ENCODE assay signal across 16 cellular contexts in genomic region chr12:115452751-115453281, GRCh38.
DNase-seq lines count a peak whose midpoint lies in the region; TF ChIP-seq lines count a peak whose summit lies in the region.
"Had no signal": no experiment of that assay in that cellular context is flagged by ENCODE, and none has a peak within 500 bp of the region (broad histone marks: within the 10 kb centered on the region; RNA-seq: fewer than 3 reads in every experiment).

No MANE protein-coding gene starts in this region.

- POLR2A ChIA-PET in SK-N-SH (lab: Yijun Ruan, JAX), result interaction anchor here (0.6 to 2.2 kb wide), 5 partner anchors 303 to 781 kb away, joined by 3 to 18 read pairs (median 4); partner anchors contain the start of gene TBX3
- POLR2A ChIA-PET in activated CD4-positive, alpha-beta T cell treated with anti-CD3 and anti-CD28 coated beads, Interleukin-2, amount 10 ng/mL, durations not matched to agents 7 days and 5 days (lab: Charles Lee), result no interaction called here

- peaks cover 3% of the 10 kb centered on the region for H3K9me3 ChIP-seq in left ventricle myocardium inferior (replicated peaks)
- no peaks in the 10 kb centered on the region for H3K9me3 ChIP-seq in right atrium auricular region
- no peaks in the 10 kb centered on the region for H3K9me3 ChIP-seq in SK-N-SH
- H3K9me3 ChIP-seq: ovary had no signal

- peaks cover 6% of the 10 kb centered on the region for H3F3A ChIP-seq in SK-N-SH (replicated peaks; ENCODE audit: insufficient read depth)

- no peaks in the 10 kb centered on the region for H3K79me2 ChIP-seq in SK-N-SH (ENCODE audit: insufficient read depth)

- H3K4me1 ChIP-seq in left ventricle myocardium inferior, result peaks cover 30% of the 10 kb centered on the region
- peaks cover 0 to 7% of the 10 kb centered on the region in 2 donors for H3K4me1 ChIP-seq in right atrium auricular region
- peaks cover 5 to 44% of the 10 kb centered on the region in 2 experiments; a peak in 2 of 4 replicates for H3K4me1 ChIP-seq in SK-N-SH (ENCODE audit: control insufficient read depth in 1 of 2, insufficient read depth in 2 of 2, low read depth in 1 of 2, low read length in 1 of 2)

- H3K36me3 Mint-ChIP-seq in type B pancreatic cell, result no peaks in the 10 kb centered on the region
- no peaks in the 10 kb centered on the region for H3K36me3 Mint-ChIP-seq in activated CD4-positive, alpha-beta T cell treated with anti-CD3 and anti-CD28 coated beads, Interleukin-2, amount 10 ng/mL, durations not matched to agents 7 days and 5 days (ENCODE audit: low read depth)

- CTCF ChIA-PET in SK-N-SH (lab: Yijun Ruan, JAX), result interaction anchor here (1.0 to 1.5 kb wide), 6 partner anchors 17 to 784 kb away, joined by 3 to 8 read pairs (median 5); partner anchors contain the start of gene TBX3
- CTCF ChIA-PET in activated CD4-positive, alpha-beta T cell treated with anti-CD3 and anti-CD28 coated beads, Interleukin-2, amount 10 ng/mL, durations not matched to agents 7 days and 5 days (lab: Charles Lee), result no interaction called here

- H3K4me3 ChIP-seq in left ventricle myocardium inferior (peak overlapping the region; percentile 60), right atrium auricular region (no peak overlapping the region), SK-N-SH (ENCODE audit: low read depth in 2 of 2, low read length in 1 of 2) (no peak overlapping the region)

- no peak overlapping the region for H3K9ac ChIP-seq in SK-N-SH
- H3K9ac ChIP-seq: KMS-11 had no signal

- no peaks in the 10 kb centered on the region for H3K9me2 ChIP-seq in SK-N-SH

- peak overlapping the region; percentile 77 for H3K27ac Mint-ChIP-seq in type B pancreatic cell
- H3K27ac Mint-ChIP-seq in activated CD4-positive, alpha-beta T cell treated with anti-CD3 and anti-CD28 coated beads, Interleukin-2, amount 10 ng/mL, durations not matched to agents 7 days and 5 days, result no peak overlapping the region
- H3K27ac Mint-ChIP-seq: activated CD4-positive, alpha-beta memory T cell treated with anti-CD3 and anti-CD28 coated beads, Interleukin-2, amount 10 ng/mL, durations not matched to agents 7 days and 5 days; dendritic cell treated with granulocyte-macrophage colony-stimulating factor and Interleukin-4, amounts not matched to agents 40 ng/mL and 50 ng/mL, for 4 days had no signal

- no peak; the same call in 1 of the 2 replicates for TF ChIP-seq RAD21 in SK-N-SH (IDR thresholded peaks at IDR 0.05; ENCODE audit: low read length)

- 91% methylated on average over 10 of the region's 10 CpGs for WGBS in SK-N-SH (ENCODE audit: low lambda C conversion rate)

- H3K27me3 ChIP-seq in left ventricle myocardium inferior (ENCODE audit: low read depth) (peaks cover 18% of the 10 kb centered on the region), right atrium auricular region (no peaks in the 10 kb centered on the region), SK-N-SH (ENCODE audit: insufficient read depth) (no peaks in the 10 kb centered on the region)
- H3K27me3 ChIP-seq: ovary had no signal

- TF ChIP-seq EP300 in SK-N-SH (IDR thresholded peaks at IDR 0.05; ENCODE audit: borderline replicate concordance in 1 of 2, low read depth in 1 of 2, low read length in 1 of 2), result peak; percentile 52 to 97; a peak in 3 of 4 replicates

- peaks cover 14% of the 10 kb centered on the region for H3K27me3 Mint-ChIP-seq in type B pancreatic cell
- peaks cover 23% of the 10 kb centered on the region for H3K27me3 Mint-ChIP-seq in activated CD4-positive, alpha-beta T cell treated with anti-CD3 and anti-CD28 coated beads, Interleukin-2, amount 10 ng/mL, durations not matched to agents 7 days and 5 days

- no peak overlapping the region for H2AFZ ChIP-seq in SK-N-SH (ENCODE audit: low read depth)

- peaks cover 47% of the 10 kb centered on the region for H3K4me1 Mint-ChIP-seq in type B pancreatic cell (ENCODE audit: unreplicated experiment)
- peaks cover 7% of the 10 kb centered on the region for H3K4me1 Mint-ChIP-seq in activated CD4-positive, alpha-beta T cell treated with anti-CD3 and anti-CD28 coated beads, Interleukin-2, amount 10 ng/mL, durations not matched to agents 7 days and 5 days
- H3K4me1 Mint-ChIP-seq: activated CD4-positive, alpha-beta memory T cell treated with anti-CD3 and anti-CD28 coated beads, Interleukin-2, amount 10 ng/mL, durations not matched to agents 7 days and 5 days had no signal

- H3K4me2 ChIP-seq in SK-N-SH, result no peak overlapping the region
- H3K4me2 ChIP-seq: KMS-11 had no signal

- DNase-seq in left ventricle myocardium inferior, result no peak
- no peak for DNase-seq in right atrium auricular region (ENCODE audit: low spot score)
- peak; percentile 54 for DNase-seq in SK-N-SH
- DNase-seq in left kidney (ENCODE audit: low read depth, low spot score), result peak; percentile 48
- no peak for DNase-seq in type B pancreatic cell (ENCODE audit: extremely low spot score, unreplicated experiment)
- DNase-seq in NCI-H2171 (lab: John Stamatoyannopoulos, UW), result no peak
- DNase-seq in activated CD4-positive, alpha-beta T cell treated with anti-CD3 and anti-CD28 coated beads, Interleukin-2, amount 10 ng/mL, durations not matched to agents 7 days and 5 days, result no peak
- DNase-seq in C1 segment of cervical spinal cord (lab: John Stamatoyannopoulos, UW), result no peak
- DNase-seq: activated CD4-positive, alpha-beta memory T cell treated with anti-CD3 and anti-CD28 coated beads, Interleukin-2, amount 10 ng/mL, durations not matched to agents 7 days and 5 days; GOT3; mammary epithelial cell; NCI-H1694 treated with DMSO at 0.1 percent for 48 hours; T1000 had no signal

- peak overlapping the region; percentile 57 for H3K27ac ChIP-seq in left ventricle myocardium inferior (replicated peaks)
- no peak overlapping the region for H3K27ac ChIP-seq in right atrium auricular region
- H3K27ac ChIP-seq in SK-N-SH (ENCODE audit: low read depth in 2 of 2, low read length in 1 of 2), result peak overlapping the region in 1 of 2 experiments; percentile 79; a peak in 2 of 4 replicates
- H3K27ac ChIP-seq: KMS-11, ovary had no signal

- peaks cover 7% of the 10 kb centered on the region for H3K9me3 Mint-ChIP-seq in type B pancreatic cell
- no peaks in the 10 kb centered on the region for H3K9me3 Mint-ChIP-seq in activated CD4-positive, alpha-beta T cell treated with anti-CD3 and anti-CD28 coated beads, Interleukin-2, amount 10 ng/mL, durations not matched to agents 7 days and 5 days
- H3K9me3 Mint-ChIP-seq: dendritic cell treated with granulocyte-macrophage colony-stimulating factor and Interleukin-4, amounts not matched to agents 40 ng/mL and 50 ng/mL, for 4 days had no signal

- TF ChIP-seq CTCF in left ventricle myocardium inferior (IDR thresholded peaks at IDR 0.05; ENCODE audit: borderline replicate concordance) (no peak), right atrium auricular region (IDR thresholded peaks at IDR 0.05) (no peak), SK-N-SH (IDR thresholded peaks at IDR 0.05) (no peak), type B pancreatic cell (conservative IDR thresholded peaks at IDR 0.05) (no peak)

- intact Hi-C loops in left ventricle myocardium inferior (cut with micrococcal nuclease), result no loop called here

- no peaks in the 10 kb centered on the region for H3K36me3 ChIP-seq in left ventricle myocardium inferior
- H3K36me3 ChIP-seq in right atrium auricular region, result no peaks in the 10 kb centered on the region
- H3K36me3 ChIP-seq in SK-N-SH (replicated peaks in 1 of 2; ENCODE audit: control insufficient read depth in 1 of 2, insufficient read depth in 2 of 2, low read length in 1 of 2), result no peaks in the 10 kb centered on the region
- H3K36me3 ChIP-seq: ovary had no signal

- H3K4me3 Mint-ChIP-seq in type B pancreatic cell, result peak overlapping the region; percentile 85
- H3K4me3 Mint-ChIP-seq in activated CD4-positive, alpha-beta T cell treated with anti-CD3 and anti-CD28 coated beads, Interleukin-2, amount 10 ng/mL, durations not matched to agents 7 days and 5 days, result no peak overlapping the region
- H3K4me3 Mint-ChIP-seq: activated CD4-positive, alpha-beta memory T cell treated with anti-CD3 and anti-CD28 coated beads, Interleukin-2, amount 10 ng/mL, durations not matched to agents 7 days and 5 days; dendritic cell treated with granulocyte-macrophage colony-stimulating factor and Interleukin-4, amounts not matched to agents 40 ng/mL and 50 ng/mL, for 4 days had no signal

- H4K20me1 ChIP-seq in SK-N-SH (ENCODE audit: insufficient read depth), result no peaks in the 10 kb centered on the region

TF ChIP-seq in SK-N-SH, 30 proteins besides CTCF, POLR2A, EP300 and RAD21:
- peak; percentile 55 for TF ChIP-seq TCF12 (IDR thresholded peaks at IDR 0.05)
- no peak for TF ChIP-seq FOXM1 (IDR thresholded peaks at IDR 0.05; ENCODE audit: low read depth)
- no peak for TF ChIP-seq EZH2phosphoT487 (IDR thresholded peaks at IDR 0.05; ENCODE audit: borderline replicate concordance, low read depth)
- TF ChIP-seq FOXJ3 (CRISPR knock-in tag; IDR thresholded peaks at IDR 0.05), result peak; percentile 95
- peak; percentile 49 for TF ChIP-seq CHD2 (IDR thresholded peaks at IDR 0.05; ENCODE audit: low read length, partially characterized antibody)
- peak; percentile 97 for TF ChIP-seq GATA2 (CRISPR knock-in tag; IDR thresholded peaks at IDR 0.05)
- peak; percentile 87 for TF ChIP-seq RCOR1 (IDR thresholded peaks at IDR 0.05; ENCODE audit: low read length)

Comparison
In these comparisons a context has a peak if more than half of its experiments do, and no peak if none do; other contexts are left out.
1. DNase-seq: peak in SK-N-SH (single experiment) and left kidney (single experiment); none in left ventricle myocardium inferior (single experiment), right atrium auricular region (single experiment), type B pancreatic cell (single experiment), NCI-H2171 (single experiment), activated CD4-positive, alpha-beta T cell treated with anti-CD3 and anti-CD28 coated beads, Interleukin-2, amount 10 ng/mL, durations not matched to agents 7 days and 5 days (single experiment) and C1 segment of cervical spinal cord (0 of 14).